In the genomic region with DNA sequence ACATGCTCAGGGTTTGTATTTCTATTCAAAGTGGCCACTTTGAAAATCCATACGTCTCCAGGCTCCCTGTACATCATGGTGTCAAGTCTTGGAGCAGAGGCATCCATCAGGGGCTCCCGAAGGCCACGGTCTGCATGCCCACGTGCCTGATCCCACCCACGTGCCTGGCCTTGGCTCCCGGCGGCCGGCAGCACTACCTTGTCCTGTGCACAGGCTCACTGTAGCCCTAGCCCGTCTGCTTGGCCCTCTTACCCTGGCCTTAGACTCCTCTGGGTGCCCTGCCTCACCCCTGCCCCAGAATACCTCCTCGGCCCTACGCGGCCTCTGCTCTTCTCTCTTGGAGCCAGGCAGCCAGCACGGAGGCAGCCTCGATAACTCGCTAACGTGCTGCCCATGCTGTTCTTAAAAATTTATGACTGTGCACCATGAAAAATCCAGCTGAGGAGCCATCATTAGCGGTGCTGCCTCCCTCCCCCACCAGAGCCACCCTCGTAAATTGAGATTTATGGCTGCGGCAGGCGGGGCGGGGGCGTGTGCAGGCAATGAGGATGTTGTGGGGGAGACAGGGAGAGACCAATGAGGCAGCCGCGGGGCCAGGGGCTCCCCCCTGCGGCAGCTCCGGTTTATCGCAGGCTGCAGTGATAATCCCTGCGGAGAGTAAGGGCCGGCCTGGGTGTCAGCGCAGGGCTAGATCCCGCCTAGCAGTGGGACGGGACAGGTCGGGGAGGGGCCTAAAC, we compare ENCODE assay signal across 1 cellular context.
TF ChIP-seq lines count a peak whose summit lies in the region.

No MANE protein-coding gene starts in this region.

TF ChIP-seq in HEK293, 187 proteins besides CTCF, POLR2A, EP300 and RAD21 (continued from another document and continues in another):
- TF ChIP-seq ZNF560 (tag by site-specific recombination; IDR thresholded peaks at IDR 0.05; ENCODE audit: borderline replicate concordance) = no peak
- TF ChIP-seq ZNF138 (tag by site-specific recombination; IDR thresholded peaks at IDR 0.05; ENCODE audit: borderline replicate concordance) = no peak
- no peak for TF ChIP-seq ZNF175 (tag by site-specific recombination; IDR thresholded peaks at IDR 0.05)
- no peak for TF ChIP-seq ZNF311 (tag by site-specific recombination; IDR thresholded peaks at IDR 0.05; ENCODE audit: borderline replicate concordance)
- 0 out of 2 replicates have a peak, but pooled peaks have one; percentile 18 for TF ChIP-seq SCRT2 (tag by site-specific recombination; IDR thresholded peaks at IDR 0.05)
- TF ChIP-seq ZNF184 (tag by site-specific recombination; IDR thresholded peaks at IDR 0.05) = no peak
- no peak for TF ChIP-seq ZNF830 (tag by site-specific recombination; IDR thresholded peaks at IDR 0.05; ENCODE audit: low read depth)
- TF ChIP-seq ZNF677 (tag by site-specific recombination; IDR thresholded peaks at IDR 0.05) = 0 out of 2 replicates have a peak, but pooled peaks have one; percentile 30
- TF ChIP-seq ZNF354C (tag by site-specific recombination; IDR thresholded peaks at IDR 0.05; ENCODE audit: borderline replicate concordance, low read depth) = no peak
- TF ChIP-seq, protein P1, sequence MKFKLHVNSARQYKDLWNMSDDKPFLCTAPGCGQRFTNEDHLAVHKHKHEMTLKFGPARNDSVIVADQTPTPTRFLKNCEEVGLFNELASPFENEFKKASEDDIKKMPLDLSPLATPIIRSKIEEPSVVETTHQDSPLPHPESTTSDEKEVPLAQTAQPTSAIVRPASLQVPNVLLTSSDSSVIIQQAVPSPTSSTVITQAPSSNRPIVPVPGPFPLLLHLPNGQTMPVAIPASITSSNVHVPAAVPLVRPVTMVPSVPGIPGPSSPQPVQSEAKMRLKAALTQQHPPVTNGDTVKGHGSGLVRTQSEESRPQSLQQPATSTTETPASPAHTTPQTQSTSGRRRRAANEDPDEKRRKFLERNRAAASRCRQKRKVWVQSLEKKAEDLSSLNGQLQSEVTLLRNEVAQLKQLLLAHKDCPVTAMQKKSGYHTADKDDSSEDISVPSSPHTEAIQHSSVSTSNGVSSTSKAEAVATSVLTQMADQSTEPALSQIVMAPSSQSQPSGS (tag by site-specific recombination; IDR thresholded peaks at IDR 0.05; ENCODE audit: low read depth) = peak; percentile 54; the same call in 1 of the 2 replicates
- no peak for TF ChIP-seq ZNF510 (tag by site-specific recombination; IDR thresholded peaks at IDR 0.05; ENCODE audit: insufficient replicate concordance)
- TF ChIP-seq KLF1 (tag by site-specific recombination; IDR thresholded peaks at IDR 0.05) = peak; percentile 95
- TF ChIP-seq TRIM28 (IDR thresholded peaks at IDR 0.05; ENCODE audit: borderline replicate concordance, low read length) = peak; percentile 89
- TF ChIP-seq, protein P2, sequence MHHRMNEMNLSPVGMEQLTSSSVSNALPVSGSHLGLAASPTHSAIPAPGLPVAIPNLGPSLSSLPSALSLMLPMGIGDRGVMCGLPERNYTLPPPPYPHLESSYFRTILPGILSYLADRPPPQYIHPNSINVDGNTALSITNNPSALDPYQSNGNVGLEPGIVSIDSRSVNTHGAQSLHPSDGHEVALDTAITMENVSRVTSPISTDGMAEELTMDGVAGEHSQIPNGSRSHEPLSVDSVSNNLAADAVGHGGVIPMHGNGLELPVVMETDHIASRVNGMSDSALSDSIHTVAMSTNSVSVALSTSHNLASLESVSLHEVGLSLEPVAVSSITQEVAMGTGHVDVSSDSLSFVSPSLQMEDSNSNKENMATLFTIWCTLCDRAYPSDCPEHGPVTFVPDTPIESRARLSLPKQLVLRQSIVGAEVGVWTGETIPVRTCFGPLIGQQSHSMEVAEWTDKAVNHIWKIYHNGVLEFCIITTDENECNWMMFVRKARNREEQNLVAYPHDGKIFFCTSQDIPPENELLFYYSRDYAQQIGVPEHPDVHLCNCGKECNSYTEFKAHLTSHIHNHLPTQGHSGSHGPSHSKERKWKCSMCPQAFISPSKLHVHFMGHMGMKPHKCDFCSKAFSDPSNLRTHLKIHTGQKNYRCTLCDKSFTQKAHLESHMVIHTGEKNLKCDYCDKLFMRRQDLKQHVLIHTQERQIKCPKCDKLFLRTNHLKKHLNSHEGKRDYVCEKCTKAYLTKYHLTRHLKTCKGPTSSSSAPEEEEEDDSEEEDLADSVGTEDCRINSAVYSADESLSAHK (tag by site-specific recombination; IDR thresholded peaks at IDR 0.05) = peak; percentile 90
- TF ChIP-seq, protein P3, sequence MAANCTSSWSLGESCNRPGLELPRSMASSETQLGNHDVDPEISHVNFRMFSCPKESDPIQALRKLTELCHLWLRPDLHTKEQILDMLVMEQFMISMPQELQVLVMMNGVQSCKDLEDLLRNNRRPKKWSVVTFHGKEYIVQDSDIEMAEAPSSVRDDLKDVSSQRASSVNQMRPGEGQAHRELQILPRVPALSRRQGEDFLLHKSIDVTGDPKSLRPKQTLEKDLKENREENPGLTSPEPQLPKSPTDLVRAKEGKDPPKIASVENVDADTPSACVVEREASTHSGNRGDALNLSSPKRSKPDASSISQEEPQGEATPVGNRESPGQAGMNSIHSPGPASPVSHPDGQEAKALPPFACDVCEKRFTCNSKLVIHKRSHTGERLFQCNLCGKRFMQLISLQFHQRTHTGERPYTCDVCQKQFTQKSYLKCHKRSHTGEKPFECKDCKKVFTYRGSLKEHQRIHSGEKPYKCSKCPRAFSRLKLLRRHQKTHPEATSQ (tag by site-specific recombination; IDR thresholded peaks at IDR 0.05) = no peak; the same call in 1 of the 2 replicates
- TF ChIP-seq ZNF24 (tag by site-specific recombination; IDR thresholded peaks at IDR 0.05) = peak; percentile 84
- peak; percentile 93 for TF ChIP-seq ZNF660 (tag by site-specific recombination; IDR thresholded peaks at IDR 0.05)
- peak; percentile 80 for TF ChIP-seq ZBTB8A (tag by site-specific recombination; IDR thresholded peaks at IDR 0.05)
- no peak for TF ChIP-seq TCF7L2 (IDR thresholded peaks at IDR 0.05; ENCODE audit: borderline replicate concordance, low read depth, low read length)
- TF ChIP-seq, protein P4, sequence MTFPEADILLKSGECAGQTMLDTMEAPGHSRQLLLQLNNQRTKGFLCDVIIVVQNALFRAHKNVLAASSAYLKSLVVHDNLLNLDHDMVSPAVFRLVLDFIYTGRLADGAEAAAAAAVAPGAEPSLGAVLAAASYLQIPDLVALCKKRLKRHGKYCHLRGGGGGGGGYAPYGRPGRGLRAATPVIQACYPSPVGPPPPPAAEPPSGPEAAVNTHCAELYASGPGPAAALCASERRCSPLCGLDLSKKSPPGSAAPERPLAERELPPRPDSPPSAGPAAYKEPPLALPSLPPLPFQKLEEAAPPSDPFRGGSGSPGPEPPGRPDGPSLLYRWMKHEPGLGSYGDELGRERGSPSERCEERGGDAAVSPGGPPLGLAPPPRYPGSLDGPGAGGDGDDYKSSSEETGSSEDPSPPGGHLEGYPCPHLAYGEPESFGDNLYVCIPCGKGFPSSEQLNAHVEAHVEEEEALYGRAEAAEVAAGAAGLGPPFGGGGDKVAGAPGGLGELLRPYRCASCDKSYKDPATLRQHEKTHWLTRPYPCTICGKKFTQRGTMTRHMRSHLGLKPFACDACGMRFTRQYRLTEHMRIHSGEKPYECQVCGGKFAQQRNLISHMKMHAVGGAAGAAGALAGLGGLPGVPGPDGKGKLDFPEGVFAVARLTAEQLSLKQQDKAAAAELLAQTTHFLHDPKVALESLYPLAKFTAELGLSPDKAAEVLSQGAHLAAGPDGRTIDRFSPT (tag by site-specific recombination; IDR thresholded peaks at IDR 0.05) = peak; percentile 89
- TF ChIP-seq ZNF549 (tag by site-specific recombination; IDR thresholded peaks at IDR 0.05) = no peak
- peak; percentile 94 for TF ChIP-seq ZNF2 (tag by site-specific recombination; IDR thresholded peaks at IDR 0.05)
- TF ChIP-seq ZBTB7A (tag by site-specific recombination; IDR thresholded peaks at IDR 0.05; ENCODE audit: low read depth) = no peak
- TF ChIP-seq ZNF768 (tag by site-specific recombination; IDR thresholded peaks at IDR 0.05) = no peak
- peak; percentile 76; the same call in 1 of the 2 replicates for TF ChIP-seq KLF8 (tag by site-specific recombination; IDR thresholded peaks at IDR 0.05)
- no peak for TF ChIP-seq ZNF16 (tag by site-specific recombination; IDR thresholded peaks at IDR 0.05; ENCODE audit: low read depth)
- TF ChIP-seq, protein P5, sequence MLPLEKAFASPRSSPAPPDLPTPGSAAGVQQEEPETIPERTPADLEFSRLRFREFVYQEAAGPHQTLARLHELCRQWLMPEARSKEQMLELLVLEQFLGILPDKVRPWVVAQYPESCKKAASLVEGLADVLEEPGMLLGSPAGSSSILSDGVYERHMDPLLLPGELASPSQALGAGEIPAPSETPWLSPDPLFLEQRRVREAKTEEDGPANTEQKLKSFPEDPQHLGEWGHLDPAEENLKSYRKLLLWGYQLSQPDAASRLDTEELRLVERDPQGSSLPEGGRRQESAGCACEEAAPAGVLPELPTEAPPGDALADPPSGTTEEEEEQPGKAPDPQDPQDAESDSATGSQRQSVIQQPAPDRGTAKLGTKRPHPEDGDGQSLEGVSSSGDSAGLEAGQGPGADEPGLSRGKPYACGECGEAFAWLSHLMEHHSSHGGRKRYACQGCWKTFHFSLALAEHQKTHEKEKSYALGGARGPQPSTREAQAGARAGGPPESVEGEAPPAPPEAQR (tag by site-specific recombination; IDR thresholded peaks at IDR 0.05) = peak; percentile 41; the same call in 1 of the 2 replicates
- TF ChIP-seq, protein P6, sequence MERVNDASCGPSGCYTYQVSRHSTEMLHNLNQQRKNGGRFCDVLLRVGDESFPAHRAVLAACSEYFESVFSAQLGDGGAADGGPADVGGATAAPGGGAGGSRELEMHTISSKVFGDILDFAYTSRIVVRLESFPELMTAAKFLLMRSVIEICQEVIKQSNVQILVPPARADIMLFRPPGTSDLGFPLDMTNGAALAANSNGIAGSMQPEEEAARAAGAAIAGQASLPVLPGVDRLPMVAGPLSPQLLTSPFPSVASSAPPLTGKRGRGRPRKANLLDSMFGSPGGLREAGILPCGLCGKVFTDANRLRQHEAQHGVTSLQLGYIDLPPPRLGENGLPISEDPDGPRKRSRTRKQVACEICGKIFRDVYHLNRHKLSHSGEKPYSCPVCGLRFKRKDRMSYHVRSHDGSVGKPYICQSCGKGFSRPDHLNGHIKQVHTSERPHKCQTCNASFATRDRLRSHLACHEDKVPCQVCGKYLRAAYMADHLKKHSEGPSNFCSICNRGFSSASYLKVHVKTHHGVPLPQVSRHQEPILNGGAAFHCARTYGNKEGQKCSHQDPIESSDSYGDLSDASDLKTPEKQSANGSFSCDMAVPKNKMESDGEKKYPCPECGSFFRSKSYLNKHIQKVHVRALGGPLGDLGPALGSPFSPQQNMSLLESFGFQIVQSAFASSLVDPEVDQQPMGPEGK (tag by site-specific recombination; IDR thresholded peaks at IDR 0.05) = peak; percentile 98
- TF ChIP-seq ZNF544 (tag by site-specific recombination; IDR thresholded peaks at IDR 0.05) = no peak
- TF ChIP-seq ZNF664 (tag by site-specific recombination; IDR thresholded peaks at IDR 0.05) = no peak; the same call in 1 of the 2 replicates
- no peak for TF ChIP-seq ZNF701 (tag by site-specific recombination; IDR thresholded peaks at IDR 0.05)
- TF ChIP-seq ZNF654 (tag by site-specific recombination; IDR thresholded peaks at IDR 0.05; ENCODE audit: low read depth) = no peak; the same call in 1 of the 2 replicates
- no peak for TF ChIP-seq REPIN1 (tag by site-specific recombination; IDR thresholded peaks at IDR 0.05; ENCODE audit: low read depth)
- TF ChIP-seq, protein P7, sequence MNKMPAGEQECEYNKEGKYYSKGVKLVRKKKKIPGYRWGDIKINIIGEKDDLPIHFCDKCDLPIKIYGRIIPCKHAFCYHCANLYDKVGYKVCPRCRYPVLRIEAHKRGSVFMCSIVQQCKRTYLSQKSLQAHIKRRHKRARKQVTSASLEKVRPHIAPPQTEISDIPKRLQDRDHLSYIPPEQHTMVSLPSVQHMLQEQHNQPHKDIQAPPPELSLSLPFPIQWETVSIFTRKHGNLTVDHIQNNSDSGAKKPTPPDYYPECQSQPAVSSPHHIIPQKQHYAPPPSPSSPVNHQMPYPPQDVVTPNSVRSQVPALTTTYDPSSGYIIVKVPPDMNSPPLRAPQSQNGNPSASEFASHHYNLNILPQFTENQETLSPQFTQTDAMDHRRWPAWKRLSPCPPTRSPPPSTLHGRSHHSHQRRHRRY (tag by site-specific recombination; IDR thresholded peaks at IDR 0.05) = no peak
- TF ChIP-seq ZNF658 (tag by site-specific recombination; IDR thresholded peaks at IDR 0.05) = no peak
- TF ChIP-seq ZNF155 (tag by site-specific recombination; IDR thresholded peaks at IDR 0.05) = no peak
- no peak for TF ChIP-seq ZNF514 (tag by site-specific recombination; IDR thresholded peaks at IDR 0.05)
- peak; percentile 91 for TF ChIP-seq ZEB2 (tag by site-specific recombination; IDR thresholded peaks at IDR 0.05)
- TF ChIP-seq ZIC2 (tag by site-specific recombination; IDR thresholded peaks at IDR 0.05) = peak; percentile 99
- TF ChIP-seq ZNF837 (tag by site-specific recombination; IDR thresholded peaks at IDR 0.05) = no peak
- TF ChIP-seq, protein P8, sequence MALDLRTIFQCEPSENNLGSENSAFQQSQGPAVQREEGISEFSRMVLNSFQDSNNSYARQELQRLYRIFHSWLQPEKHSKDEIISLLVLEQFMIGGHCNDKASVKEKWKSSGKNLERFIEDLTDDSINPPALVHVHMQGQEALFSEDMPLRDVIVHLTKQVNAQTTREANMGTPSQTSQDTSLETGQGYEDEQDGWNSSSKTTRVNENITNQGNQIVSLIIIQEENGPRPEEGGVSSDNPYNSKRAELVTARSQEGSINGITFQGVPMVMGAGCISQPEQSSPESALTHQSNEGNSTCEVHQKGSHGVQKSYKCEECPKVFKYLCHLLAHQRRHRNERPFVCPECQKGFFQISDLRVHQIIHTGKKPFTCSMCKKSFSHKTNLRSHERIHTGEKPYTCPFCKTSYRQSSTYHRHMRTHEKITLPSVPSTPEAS (tag by site-specific recombination; IDR thresholded peaks at IDR 0.05) = peak; percentile 72; the same call in 1 of the 2 replicates
- TF ChIP-seq, protein P9, sequence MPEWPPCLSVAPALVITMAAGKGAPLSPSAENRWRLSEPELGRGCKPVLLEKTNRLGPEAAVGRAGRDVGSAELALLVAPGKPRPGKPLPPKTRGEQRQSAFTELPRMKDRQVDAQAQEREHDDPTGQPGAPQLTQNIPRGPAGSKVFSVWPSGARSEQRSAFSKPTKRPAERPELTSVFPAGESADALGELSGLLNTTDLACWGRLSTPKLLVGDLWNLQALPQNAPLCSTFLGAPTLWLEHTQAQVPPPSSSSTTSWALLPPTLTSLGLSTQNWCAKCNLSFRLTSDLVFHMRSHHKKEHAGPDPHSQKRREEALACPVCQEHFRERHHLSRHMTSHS (tag by site-specific recombination; IDR thresholded peaks at IDR 0.05) = no peak
- peak; percentile 77 for TF ChIP-seq ZNF610 (tag by site-specific recombination; IDR thresholded peaks at IDR 0.05; ENCODE audit: borderline replicate concordance)
- peak; percentile 40; the same call in 1 of the 2 replicates for TF ChIP-seq ZBTB21 (tag by site-specific recombination; IDR thresholded peaks at IDR 0.05)
- TF ChIP-seq HOXD13 (CRISPR knock-in tag; IDR thresholded peaks at IDR 0.05; ENCODE audit: borderline replicate concordance) = no peak
- TF ChIP-seq ZBTB1 (tag by site-specific recombination; IDR thresholded peaks at IDR 0.05) = 0 out of 2 replicates have a peak, but pooled peaks have one; percentile 41
- TF ChIP-seq ZNF404 (tag by site-specific recombination; IDR thresholded peaks at IDR 0.05) = no peak
- TF ChIP-seq ZNF558 (tag by site-specific recombination; IDR thresholded peaks at IDR 0.05) = no peak
- TF ChIP-seq ZNF777 (tag by site-specific recombination; IDR thresholded peaks at IDR 0.05; ENCODE audit: borderline replicate concordance) = no peak
- peak; percentile 95 for TF ChIP-seq ZNF843 (tag by site-specific recombination; IDR thresholded peaks at IDR 0.05)
- no peak for TF ChIP-seq ZNF670 (tag by site-specific recombination; IDR thresholded peaks at IDR 0.05; ENCODE audit: low read depth)
- peak; percentile 93; the same call in 1 of the 2 replicates for TF ChIP-seq KLF7 (tag by site-specific recombination; IDR thresholded peaks at IDR 0.05; ENCODE audit: borderline replicate concordance)
